In genomic region chr16:89314357-89314756, GRCh38 we compare ENCODE assay signal across 1 cellular context.
TF ChIP-seq lines count a peak whose summit lies in the region.

No MANE protein-coding gene starts in this region.

TF ChIP-seq in GM23338, 12 proteins besides CTCF, POLR2A, EP300 and RAD21 (continued from another document):
- TF ChIP-seq, protein P1, sequence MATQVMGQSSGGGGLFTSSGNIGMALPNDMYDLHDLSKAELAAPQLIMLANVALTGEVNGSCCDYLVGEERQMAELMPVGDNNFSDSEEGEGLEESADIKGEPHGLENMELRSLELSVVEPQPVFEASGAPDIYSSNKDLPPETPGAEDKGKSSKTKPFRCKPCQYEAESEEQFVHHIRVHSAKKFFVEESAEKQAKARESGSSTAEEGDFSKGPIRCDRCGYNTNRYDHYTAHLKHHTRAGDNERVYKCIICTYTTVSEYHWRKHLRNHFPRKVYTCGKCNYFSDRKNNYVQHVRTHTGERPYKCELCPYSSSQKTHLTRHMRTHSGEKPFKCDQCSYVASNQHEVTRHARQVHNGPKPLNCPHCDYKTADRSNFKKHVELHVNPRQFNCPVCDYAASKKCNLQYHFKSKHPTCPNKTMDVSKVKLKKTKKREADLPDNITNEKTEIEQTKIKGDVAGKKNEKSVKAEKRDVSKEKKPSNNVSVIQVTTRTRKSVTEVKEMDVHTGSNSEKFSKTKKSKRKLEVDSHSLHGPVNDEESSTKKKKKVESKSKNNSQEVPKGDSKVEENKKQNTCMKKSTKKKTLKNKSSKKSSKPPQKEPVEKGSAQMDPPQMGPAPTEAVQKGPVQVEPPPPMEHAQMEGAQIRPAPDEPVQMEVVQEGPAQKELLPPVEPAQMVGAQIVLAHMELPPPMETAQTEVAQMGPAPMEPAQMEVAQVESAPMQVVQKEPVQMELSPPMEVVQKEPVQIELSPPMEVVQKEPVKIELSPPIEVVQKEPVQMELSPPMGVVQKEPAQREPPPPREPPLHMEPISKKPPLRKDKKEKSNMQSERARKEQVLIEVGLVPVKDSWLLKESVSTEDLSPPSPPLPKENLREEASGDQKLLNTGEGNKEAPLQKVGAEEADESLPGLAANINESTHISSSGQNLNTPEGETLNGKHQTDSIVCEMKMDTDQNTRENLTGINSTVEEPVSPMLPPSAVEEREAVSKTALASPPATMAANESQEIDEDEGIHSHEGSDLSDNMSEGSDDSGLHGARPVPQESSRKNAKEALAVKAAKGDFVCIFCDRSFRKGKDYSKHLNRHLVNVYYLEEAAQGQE (IDR thresholded peaks at IDR 0.05; ENCODE audit: unreplicated experiment): no peak
- TF ChIP-seq EZH2 (IDR thresholded peaks at IDR 0.05; ENCODE audit: low read depth, unreplicated experiment): no peak
- TF ChIP-seq, protein P2, sequence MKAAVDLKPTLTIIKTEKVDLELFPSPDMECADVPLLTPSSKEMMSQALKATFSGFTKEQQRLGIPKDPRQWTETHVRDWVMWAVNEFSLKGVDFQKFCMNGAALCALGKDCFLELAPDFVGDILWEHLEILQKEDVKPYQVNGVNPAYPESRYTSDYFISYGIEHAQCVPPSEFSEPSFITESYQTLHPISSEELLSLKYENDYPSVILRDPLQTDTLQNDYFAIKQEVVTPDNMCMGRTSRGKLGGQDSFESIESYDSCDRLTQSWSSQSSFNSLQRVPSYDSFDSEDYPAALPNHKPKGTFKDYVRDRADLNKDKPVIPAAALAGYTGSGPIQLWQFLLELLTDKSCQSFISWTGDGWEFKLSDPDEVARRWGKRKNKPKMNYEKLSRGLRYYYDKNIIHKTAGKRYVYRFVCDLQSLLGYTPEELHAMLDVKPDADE (IDR thresholded peaks at IDR 0.05): no peak
